In genomic region chr15:57165992-57166391, GRCh38 we compare ENCODE assay signal across 17 cellular contexts.
DNase-seq lines count a peak whose midpoint lies in the region; ATAC-seq and TF ChIP-seq lines count a peak whose summit lies in the region.
"Had no signal": no experiment of that assay in that cellular context is flagged by ENCODE, and none has a peak within 500 bp of the region (broad histone marks: within the 10 kb centered on the region; RNA-seq: fewer than 3 reads in every experiment).

No MANE protein-coding gene starts in this region.

- H3K36me3 ChIP-seq in mammary epithelial cell (ENCODE audit: insufficient read depth, low read length), result peaks cover 8% of the 10 kb centered on the region

- H3K9me3 Mint-ChIP-seq in activated naive CD4-positive, alpha-beta T cell treated with anti-CD3 and anti-CD28 coated beads, Interleukin-2, amount 50 U/mL, for 72 hours, result no peaks in the 10 kb centered on the region
- peaks cover 6% of the 10 kb centered on the region for H3K9me3 Mint-ChIP-seq in mesothelial cell of epicardium

- no peak overlapping the region for H3K4me2 ChIP-seq in mammary epithelial cell (ENCODE audit: insufficient read depth, low read depth, low read length)

- no peaks in the 10 kb centered on the region for H4K20me1 ChIP-seq in mammary epithelial cell (ENCODE audit: insufficient read depth, low read length)

- H3K27me3 Mint-ChIP-seq in mesothelial cell of epicardium (ENCODE audit: low read depth), result no peaks in the 10 kb centered on the region
- H3K27me3 Mint-ChIP-seq: T-helper 17 cell had no signal

- CTCF ChIA-PET in mammary epithelial cell (lab: Charles Lee; ENCODE audit: low non-redundant PET), result interaction anchor here (0.6 kb wide), 2 partner anchors 476 to 675 kb away, joined by 3 to 4 read pairs; no protein-coding TSS in a partner anchor

- peak; percentile 58 to 71 for ATAC-seq in activated naive CD4-positive, alpha-beta T cell treated with anti-CD3 and anti-CD28 coated beads, Interleukin-2, amount 50 U/mL, for 72 hours
- ATAC-seq in HG03439 (IDR thresholded peaks at IDR 0.05; ENCODE audit: unreplicated experiment) (no peak), HG03342 (IDR thresholded peaks at IDR 0.05; ENCODE audit: unreplicated experiment) (no peak)
- ATAC-seq: HepG2, lower lobe of right lung, T-helper 17 cell had no signal

- no peak overlapping the region for H3K9ac ChIP-seq in mammary epithelial cell (ENCODE audit: insufficient read depth, low read length)

- no peak overlapping the region for H3K4me3 ChIP-seq in mammary epithelial cell (replicated peaks in 1 of 3; ENCODE audit: insufficient read depth in 1 of 3, low read depth in 2 of 3, low read length in 3 of 3)
- H3K4me3 ChIP-seq: lower lobe of right lung, skin epidermis had no signal

- H3K27me3 ChIP-seq in mammary epithelial cell (ENCODE audit: insufficient read depth, low read length), result no peaks in the 10 kb centered on the region

- H3K27ac Mint-ChIP-seq in activated naive CD4-positive, alpha-beta T cell treated with anti-CD3 and anti-CD28 coated beads, Interleukin-2, amount 50 U/mL, for 72 hours, result no peak overlapping the region
- H3K27ac Mint-ChIP-seq in mesothelial cell of epicardium, result no peak overlapping the region
- H3K27ac Mint-ChIP-seq: T-helper 17 cell had no signal

- in situ Hi-C loops in mammary epithelial cell (cut with MboI; ENCODE audit: low sequenced_read_pairs in 2 of 2), result no loop called here

- peaks cover 6 to 16% of the 10 kb centered on the region in 2 donors for H3K36me3 Mint-ChIP-seq in activated naive CD4-positive, alpha-beta T cell treated with anti-CD3 and anti-CD28 coated beads, Interleukin-2, amount 50 U/mL, for 72 hours
- peaks cover 18% of the 10 kb centered on the region for H3K36me3 Mint-ChIP-seq in mesothelial cell of epicardium

- peaks cover 7% of the 10 kb centered on the region for H3K4me1 Mint-ChIP-seq in mesothelial cell of epicardium

- H3K4me1 ChIP-seq in mammary epithelial cell (ENCODE audit: insufficient read depth, low read length), result peaks cover 3% of the 10 kb centered on the region
- H3K4me1 ChIP-seq: lower lobe of right lung had no signal

- H3K4me3 Mint-ChIP-seq in mesothelial cell of epicardium, result no peak overlapping the region
- H3K4me3 Mint-ChIP-seq: T-helper 17 cell had no signal

- H3K9me3 ChIP-seq in mammary epithelial cell (replicated peaks; ENCODE audit: insufficient read depth, low read length), result no peaks in the 10 kb centered on the region
- H3K9me3 ChIP-seq: lower lobe of right lung had no signal

- no peak overlapping the region for H3K27ac ChIP-seq in mammary epithelial cell (ENCODE audit: insufficient read depth, low read depth, low read length)
- H3K27ac ChIP-seq: lower lobe of right lung, RWPE1, skin epidermis had no signal

- DNase-seq in activated naive CD4-positive, alpha-beta T cell treated with anti-CD3 and anti-CD28 coated beads, Interleukin-2, amount 50 U/mL, for 72 hours (ENCODE audit: low spot score in 2 of 2), result no peak
- no peak for DNase-seq in activated naive CD4-positive, alpha-beta T cell treated with Interleukin-2 at 50 U/mL for 16 hours
- peak; percentile 31 for DNase-seq in MV-4-11 (lab: John Stamatoyannopoulos, UW)
- DNase-seq in mammary epithelial cell, result peak; percentile 33
- DNase-seq in renal cortical epithelial cell (ENCODE audit: low read depth), result peak; percentile 41
- DNase-seq in mesothelial cell of epicardium (ENCODE audit: low spot score in 2 of 2, unreplicated experiment in 2 of 2), result no peak
- DNase-seq: cerebellar nuclear complex, erythroblast, lower lobe of right lung, NCI-H1436, NCI-H524, T-helper 17 cell had no signal

- no peaks in the 10 kb centered on the region for H3K79me2 ChIP-seq in mammary epithelial cell (ENCODE audit: insufficient read depth, low read length)

- no peak overlapping the region for H2AFZ ChIP-seq in mammary epithelial cell (ENCODE audit: low read depth, low read length)

- TF ChIP-seq CTCF in mammary epithelial cell (conservative IDR thresholded peaks at IDR 0.05 in 1 of 2, IDR thresholded peaks at IDR 0.05 in 1 of 2; ENCODE audit: extremely low read depth in 1 of 2, insufficient read depth in 1 of 2, low read depth in 1 of 2, low read length in 2 of 2), result no peak
- TF ChIP-seq CTCF in mesothelial cell of epicardium (IDR thresholded peaks at IDR 0.05; ENCODE audit: unreplicated experiment), result no peak

- dilution Hi-C loops in mammary epithelial cell (cut with HindIII; ENCODE audit: low sequenced_read_pairs), result no loop called here

- intact Hi-C loops in mammary epithelial cell (cut with micrococcal nuclease), result no loop called here

- 64% methylated on average over 2 of the region's 2 CpGs for WGBS in mammary epithelial cell (ENCODE audit: low coverage, missing lambda C conversion rate)

- BruUV-seq in mammary epithelial cell (replicated peaks; lab: Mats Ljungman, UMichigan), result no TSS peak

Comparison
In these comparisons a context has a peak if more than half of its experiments do, and no peak if none do; other contexts are left out.
1. ATAC-seq: peak in activated naive CD4-positive, alpha-beta T cell treated with anti-CD3 and anti-CD28 coated beads, Interleukin-2, amount 50 U/mL, for 72 hours (2 of 2); none in HG03439 (single experiment) and HG03342 (single experiment).
2. DNase-seq: peak in MV-4-11 (single experiment), mammary epithelial cell (single experiment) and renal cortical epithelial cell (single experiment); none in activated naive CD4-positive, alpha-beta T cell treated with anti-CD3 and anti-CD28 coated beads, Interleukin-2, amount 50 U/mL, for 72 hours (0 of 2), activated naive CD4-positive, alpha-beta T cell treated with Interleukin-2 at 50 U/mL for 16 hours (single experiment) and mesothelial cell of epicardium (0 of 2).